ENCODE assay signal across 8 cellular contexts in genomic region chr20:26209171-26209941, GRCh38.
DNase-seq lines count a peak whose midpoint lies in the region; ATAC-seq and TF ChIP-seq lines count a peak whose summit lies in the region.

No MANE protein-coding gene starts in this region.

- no peaks in the 10 kb centered on the region for H3K9me3 ChIP-seq in CD4-positive, alpha-beta memory T cell (ENCODE audit: control insufficient read depth in 1 of 2, low read length in 2 of 2)
- no peaks in the 10 kb centered on the region for H3K9me3 ChIP-seq in WERI-Rb-1 (ENCODE audit: severe bottlenecking)
- peaks cover 0 to 4% of the 10 kb centered on the region in 2 donors for H3K9me3 ChIP-seq in neuronal stem cell (replicated peaks in 1 of 2; ENCODE audit: control insufficient read depth in 2 of 2, insufficient read depth in 1 of 2, low read depth in 1 of 2, low read length in 2 of 2)

- H3K9me3 Mint-ChIP-seq in CD4-positive, alpha-beta memory T cell, result peaks cover 0 to 10% (median 4%) of the 10 kb centered on the region in 8 donors

- H3K4me1 Mint-ChIP-seq in CD4-positive, alpha-beta memory T cell, result peaks cover 10 to 17% (median 10%) of the 10 kb centered on the region in 4 donors

- no peaks in the 10 kb centered on the region for H3K36me3 ChIP-seq in CD4-positive, alpha-beta memory T cell (ENCODE audit: insufficient read depth, low read length)
- H3K36me3 ChIP-seq in WERI-Rb-1, result no peaks in the 10 kb centered on the region
- H3K36me3 ChIP-seq in neuronal stem cell (replicated peaks in 1 of 2; ENCODE audit: control insufficient read depth in 2 of 2, insufficient read depth in 2 of 2, low read length in 2 of 2), result no peaks in the 10 kb centered on the region

- peak overlapping the region in 4 of 7 donors; percentile 39 to 55 (median 50) for H3K27ac Mint-ChIP-seq in CD4-positive, alpha-beta memory T cell

- peaks cover 9 to 12% of the 10 kb centered on the region in 2 donors for H3K27me3 Mint-ChIP-seq in CD4-positive, alpha-beta memory T cell

- intact Hi-C loops in CD4-positive, alpha-beta memory T cell (cut with micrococcal nuclease), result no loop called here

- H3K23ac ChIP-seq in neuronal stem cell (ENCODE audit: low read depth, low read length, poor library complexity), result peak overlapping the region; percentile 91

- H4K91ac ChIP-seq in neuronal stem cell (ENCODE audit: low read depth, low read length, poor library complexity), result no peak overlapping the region

- H2BK15ac ChIP-seq in neuronal stem cell (ENCODE audit: low read length), result peak overlapping the region; percentile 49

- H4K8ac ChIP-seq in neuronal stem cell (ENCODE audit: low read depth, low read length), result no peak overlapping the region

- peak overlapping the region; percentile 57 for H3K18ac ChIP-seq in neuronal stem cell (ENCODE audit: low read length)

- peak overlapping the region in 1 of 2 donors; percentile 38 for H3K4me3 ChIP-seq in CD4-positive, alpha-beta memory T cell (ENCODE audit: low read length in 2 of 2)
- H3K4me3 ChIP-seq in WERI-Rb-1 (ENCODE audit: low read depth, low read length) (no peak overlapping the region), choroid plexus epithelial cell (ENCODE audit: low read depth, low read length) (no peak overlapping the region), neuronal stem cell (ENCODE audit: low read length in 2 of 2) (peak overlapping the region in 1 of 2 donors; percentile 77)

- H3K4ac ChIP-seq in neuronal stem cell (ENCODE audit: low read length), result no peak overlapping the region

- no peaks in the 10 kb centered on the region for H3K27me3 ChIP-seq in CD4-positive, alpha-beta memory T cell (ENCODE audit: insufficient read depth, low read length)
- peaks cover 26% of the 10 kb centered on the region for H3K27me3 ChIP-seq in WERI-Rb-1 (ENCODE audit: insufficient read depth, low read depth, severe bottlenecking)
- peaks cover 12 to 37% (median 23%) of the 10 kb centered on the region in 3 experiments for H3K27me3 ChIP-seq in neuronal stem cell (ENCODE audit: control insufficient read depth in 3 of 3, insufficient read depth in 3 of 3, low read depth in 1 of 3, low read length in 3 of 3)

- no peak overlapping the region for H2AK5ac ChIP-seq in neuronal stem cell (ENCODE audit: low read depth, low read length)

- H3K4me1 ChIP-seq in CD4-positive, alpha-beta memory T cell (ENCODE audit: insufficient read depth, low read length), result no peaks in the 10 kb centered on the region
- no peaks in the 10 kb centered on the region for H3K4me1 ChIP-seq in neuronal stem cell (ENCODE audit: control insufficient read depth in 2 of 2, insufficient read depth in 1 of 2, low read depth in 1 of 2, low read length in 2 of 2)

- H2BK12ac ChIP-seq in neuronal stem cell (ENCODE audit: low read length), result no peak overlapping the region

- no CpG with 5 or more reads among the region's 88 CpGs for WGBS in neuronal stem cell (ENCODE audit: extremely low coverage in 2 of 2, insufficient read length in 2 of 2, insufficient replicate concordance in 1 of 2), 2 donors

- ATAC-seq in HG02571 (IDR thresholded peaks at IDR 0.05; ENCODE audit: unreplicated experiment), result no peak
- no peak for ATAC-seq in GM19467 (IDR thresholded peaks at IDR 0.05; ENCODE audit: unreplicated experiment)

- H3K9ac ChIP-seq in neuronal stem cell (ENCODE audit: low read depth, low read length, poor library complexity), result no peak overlapping the region

- POLR2A ChIA-PET in CD4-positive, alpha-beta memory T cell (lab: Charles Lee; ENCODE audit: partially characterized antibody), result no interaction called here

- CTCF ChIA-PET in CD4-positive, alpha-beta memory T cell (lab: Charles Lee; ENCODE audit: partially characterized antibody), result no interaction called here

- TF ChIP-seq CTCF in WERI-Rb-1 (IDR thresholded peaks at IDR 0.05; ENCODE audit: low read depth, low read length) (no peak), choroid plexus epithelial cell (conservative IDR thresholded peaks at IDR 0.05; ENCODE audit: low read depth, low read length) (no peak)

- DNase-seq in CD4-positive, alpha-beta memory T cell, result peak in 4 of 5 donors; percentile 4 to 35 (median 12)
- peak; percentile 6 for DNase-seq in WERI-Rb-1
- peak; percentile 39 for DNase-seq in choroid plexus epithelial cell (ENCODE audit: low read depth)
- peak; percentile 23 for DNase-seq in neuronal stem cell (ENCODE audit: low spot score)
- no peak for DNase-seq in DMS 273 (lab: John Stamatoyannopoulos, UW; ENCODE audit: unreplicated experiment)
- no peak for DNase-seq in SHP77 (lab: John Stamatoyannopoulos, UW)

- H3K4me2 ChIP-seq in neuronal stem cell (ENCODE audit: insufficient read depth, low read length, poor library complexity, severe bottlenecking), result peak overlapping the region; percentile 77

- H2AFZ ChIP-seq in neuronal stem cell (ENCODE audit: low read length), result peak overlapping the region; percentile 22

- no peaks in the 10 kb centered on the region for H3K79me1 ChIP-seq in neuronal stem cell (ENCODE audit: low read depth, low read length)

- peak overlapping the region; percentile 0 to 81 (median 70) for H3K4me3 Mint-ChIP-seq in CD4-positive, alpha-beta memory T cell

- H2BK120ac ChIP-seq in neuronal stem cell (ENCODE audit: low read depth, low read length), result no peak overlapping the region

- no peak overlapping the region for H2BK5ac ChIP-seq in neuronal stem cell (ENCODE audit: low read length)

- no peak overlapping the region for H3K14ac ChIP-seq in neuronal stem cell (ENCODE audit: low read length)

- H3K27ac ChIP-seq in CD4-positive, alpha-beta memory T cell (ENCODE audit: low read depth, low read length), result no peak overlapping the region
- H3K27ac ChIP-seq in WERI-Rb-1, result no peak overlapping the region
- H3K27ac ChIP-seq in neuronal stem cell (replicated peaks; ENCODE audit: low read length), result no peak overlapping the region

- H3K36me3 Mint-ChIP-seq in CD4-positive, alpha-beta memory T cell, result peaks cover 0 to 1% of the 10 kb centered on the region in 2 donors

Comparison
In these comparisons a context has a peak if more than half of its experiments do, and no peak if none do; other contexts are left out.
1. DNase-seq: peak in CD4-positive, alpha-beta memory T cell (4 of 5), WERI-Rb-1 (single experiment), choroid plexus epithelial cell (single experiment) and neuronal stem cell (single experiment); none in DMS 273 (single experiment) and SHP77 (0 of 2).